In the genomic region with DNA sequence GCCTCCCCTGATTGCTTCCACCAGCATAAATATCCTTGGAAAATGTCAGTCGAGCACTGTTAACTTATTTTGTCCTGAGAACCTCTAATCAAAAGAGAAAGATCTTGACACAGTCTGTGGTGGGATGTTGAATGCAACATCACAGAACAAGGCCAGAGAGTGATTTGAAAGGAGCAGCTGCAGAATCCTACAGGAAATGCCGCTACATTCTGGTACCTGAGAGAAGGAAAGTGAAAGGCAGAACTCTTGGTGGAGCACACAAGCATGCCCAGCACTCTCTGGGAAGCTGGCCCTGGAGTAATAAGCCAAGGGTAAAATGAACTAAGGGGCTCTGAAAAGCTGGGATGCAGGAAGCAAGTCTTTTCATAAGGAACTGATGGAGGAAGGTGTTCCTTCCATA, we compare ENCODE assay signal across 14 cellular contexts.
DNase-seq lines count a peak whose midpoint lies in the region; ATAC-seq and TF ChIP-seq lines count a peak whose summit lies in the region.
"Had no signal": no experiment of that assay in that cellular context is flagged by ENCODE, and none has a peak within 500 bp of the region (broad histone marks: within the 10 kb centered on the region; RNA-seq: fewer than 3 reads in every experiment).

No MANE protein-coding gene starts in this region.

- H3K9me3 Mint-ChIP-seq in CD4-positive, alpha-beta memory T cell = no peaks in the 10 kb centered on the region

- H3K27ac ChIP-seq in CD4-positive, alpha-beta memory T cell (ENCODE audit: low read depth, low read length) = no peak overlapping the region
- H3K27ac ChIP-seq in HUES48 (ENCODE audit: low read depth, low read length) = peak overlapping the region; percentile 14
- peak overlapping the region; percentile 26 to 49 for H3K27ac ChIP-seq in esophagus (ENCODE audit: low read depth in 2 of 2, low read length in 1 of 2)
- H3K27ac ChIP-seq in ovary = peak overlapping the region; percentile 31 to 68
- H3K27ac ChIP-seq: foreskin keratinocyte, HL-60 had no signal

- TF ChIP-seq POLR2A in ovary (IDR thresholded peaks at IDR 0.05) = no peak

- no peak for DNase-seq in CD4-positive, alpha-beta memory T cell
- DNase-seq in ovary = no peak
- DNase-seq in head of caudate nucleus = no peak
- DNase-seq in NCI-H2196 (lab: John Stamatoyannopoulos, UW; ENCODE audit: unreplicated experiment) = no peak
- DNase-seq: caudate nucleus; CD4-positive, CD25-positive, alpha-beta regulatory T cell; foreskin keratinocyte; midbrain; NCI-H1092 treated with DMSO at 0.1 percent for 48 hours had no signal

- TF ChIP-seq CTCF in ovary (IDR thresholded peaks at IDR 0.05) = no peak

- POLR2A ChIA-PET in CD4-positive, alpha-beta memory T cell (lab: Charles Lee; ENCODE audit: partially characterized antibody) = no interaction called here

- peak overlapping the region in 6 of 7 donors; percentile 25 to 87 (median 62) for H3K27ac Mint-ChIP-seq in CD4-positive, alpha-beta memory T cell
- H3K27ac Mint-ChIP-seq: CD4-positive, CD25-positive, alpha-beta regulatory T cell had no signal

- no peaks in the 10 kb centered on the region for H3K36me3 ChIP-seq in CD4-positive, alpha-beta memory T cell (ENCODE audit: insufficient read depth, low read length)
- no peaks in the 10 kb centered on the region for H3K36me3 ChIP-seq in HUES48 (ENCODE audit: control insufficient read depth, insufficient read depth, low read length)
- H3K36me3 ChIP-seq in esophagus (ENCODE audit: control insufficient read depth in 2 of 2, insufficient read depth in 2 of 2, low read length in 1 of 2) = no peaks in the 10 kb centered on the region
- no peaks in the 10 kb centered on the region for H3K36me3 ChIP-seq in ovary

- intact Hi-C loops in CD4-positive, alpha-beta memory T cell (cut with micrococcal nuclease) = no loop called here
- intact Hi-C loops in ovary (cut with DNase I) = no loop called here
- intact Hi-C loops in head of caudate nucleus (cut with DNase I) = no loop called here

- H3K9me3 ChIP-seq in CD4-positive, alpha-beta memory T cell (ENCODE audit: control insufficient read depth in 1 of 2, low read length in 2 of 2) = no peaks in the 10 kb centered on the region
- H3K9me3 ChIP-seq in HUES48 (ENCODE audit: control insufficient read depth, insufficient read depth, low read length) = no peaks in the 10 kb centered on the region
- no peaks in the 10 kb centered on the region for H3K9me3 ChIP-seq in esophagus (ENCODE audit: control insufficient read depth in 2 of 2, insufficient read depth in 1 of 2, low read depth in 1 of 2, low read length in 1 of 2)
- no peaks in the 10 kb centered on the region for H3K9me3 ChIP-seq in ovary

- H3K4me3 ChIP-seq in CD4-positive, alpha-beta memory T cell (ENCODE audit: low read length in 2 of 2) = no peak overlapping the region
- H3K4me3 ChIP-seq in HUES48 (ENCODE audit: low read depth, low read length) (no peak overlapping the region), esophagus (ENCODE audit: low read depth in 1 of 2, low read length in 2 of 2) (no peak overlapping the region), ovary (no peak overlapping the region)

- H3K36me3 Mint-ChIP-seq in CD4-positive, alpha-beta memory T cell = peaks cover 10 to 20% of the 10 kb centered on the region in 2 donors

- H3K4me3 Mint-ChIP-seq in CD4-positive, alpha-beta memory T cell = peak overlapping the region in 2 of 8 donors; percentile 39 to 43
- H3K4me3 Mint-ChIP-seq: CD4-positive, CD25-positive, alpha-beta regulatory T cell had no signal

- no peaks in the 10 kb centered on the region for H3K27me3 ChIP-seq in CD4-positive, alpha-beta memory T cell (ENCODE audit: insufficient read depth, low read length)
- H3K27me3 ChIP-seq in HUES48 (ENCODE audit: control insufficient read depth, insufficient read depth, low read length) (no peaks in the 10 kb centered on the region), esophagus (ENCODE audit: control insufficient read depth in 1 of 2, insufficient read depth in 2 of 2, low read length in 2 of 2) (no peaks in the 10 kb centered on the region), ovary (no peaks in the 10 kb centered on the region)
- H3K27me3 ChIP-seq: foreskin keratinocyte had no signal

- 84% methylated on average over 2 of the region's 2 CpGs for WGBS in esophagus, 2 donors
- WGBS in ovary, 3 donors = 68 to 81% (median 76%) methylated on average over 2 of the region's 2 CpGs

- CTCF ChIA-PET in CD4-positive, alpha-beta memory T cell (lab: Charles Lee; ENCODE audit: partially characterized antibody) = no interaction called here

- no peaks in the 10 kb centered on the region for H3K27me3 Mint-ChIP-seq in CD4-positive, alpha-beta memory T cell
- H3K27me3 Mint-ChIP-seq: CD4-positive, CD25-positive, alpha-beta regulatory T cell had no signal

- ATAC-seq in GM21528 (IDR thresholded peaks at IDR 0.05; ENCODE audit: low FRiP score, unreplicated experiment) (no peak), HG03432 (IDR thresholded peaks at IDR 0.05; ENCODE audit: unreplicated experiment) (no peak)

- no peak overlapping the region for H3K9ac ChIP-seq in HUES48 (ENCODE audit: low read depth, low read length)

- peaks cover 46 to 70% (median 60%) of the 10 kb centered on the region in 4 donors for H3K4me1 Mint-ChIP-seq in CD4-positive, alpha-beta memory T cell

- peaks cover 38% of the 10 kb centered on the region for H3K4me1 ChIP-seq in CD4-positive, alpha-beta memory T cell (ENCODE audit: insufficient read depth, low read length)
- H3K4me1 ChIP-seq in HUES48 (ENCODE audit: control insufficient read depth, insufficient read depth, low read length) (peaks cover 30% of the 10 kb centered on the region), esophagus (ENCODE audit: control insufficient read depth in 2 of 2, insufficient read depth in 2 of 2, low read length in 1 of 2) (peaks cover 0 to 3% of the 10 kb centered on the region in 2 donors), ovary (ENCODE audit: insufficient read depth) (peaks cover 7% of the 10 kb centered on the region)

- TF ChIP-seq EP300 in ovary (IDR thresholded peaks at IDR 0.05) = no peak
